17 cellular contexts compared by ENCODE assay signal in genomic region chr7:106681815-106682495, GRCh38. TPM values are rescaled to one million over a fixed set of nuclear protein-coding genes. Genes with fewer than 3 reads are reported as not detected.
DNase-seq lines count a peak whose midpoint lies in the region; ATAC-seq and TF ChIP-seq lines count a peak whose summit lies in the region.
"Had no signal": no experiment of that assay in that cellular context is flagged by ENCODE, and none has a peak within 500 bp of the region (broad histone marks: within the 10 kb centered on the region; RNA-seq: fewer than 3 reads in every experiment).

No MANE protein-coding gene starts in this region.

- H3K4me3 ChIP-seq in BJ (ENCODE audit: low read depth, low read length) = no peak overlapping the region

- ATAC-seq in HG03442 (IDR thresholded peaks at IDR 0.05; ENCODE audit: unreplicated experiment) = no peak
- ATAC-seq in GM18909 (IDR thresholded peaks at IDR 0.05; ENCODE audit: poor library complexity, unreplicated experiment) = no peak
- ATAC-seq: Panc1, T-helper 17 cell had no signal

- CTCF ChIA-PET in BJ (lab: Yijun Ruan, JAX) = interaction anchor here (1.4 kb wide), 1 partner anchor 49 kb away, joined by 4 read pairs; no protein-coding TSS in a partner anchor

- POLR2A ChIA-PET in BJ (lab: Charles Lee) = interaction anchor here (0.6 kb wide), 1 partner anchor 21 kb away, joined by 3 read pairs; the partner anchor contains the start of gene CCDC71L

- DNase-seq in BJ (ENCODE audit: low read depth) = peak; percentile 76
- DNase-seq in M059J (ENCODE audit: low read depth) = peak; percentile 97
- DNase-seq in dermis blood vessel endothelial cell = peak; percentile 79
- peak; percentile 94 for DNase-seq in kidney tubule cell (ENCODE audit: low spot score)
- DNase-seq in NCI-H1436 treated with DMSO at 0.1 percent for 48 hours (lab: John Stamatoyannopoulos, UW) = no peak
- DNase-seq in SHP77 (lab: John Stamatoyannopoulos, UW) = no peak
- DNase-seq: activated CD8-positive, alpha-beta memory T cell treated with anti-CD3 and anti-CD28 coated beads, Interleukin-2, amount 50 U/mL, for 4 hours; activated naive CD4-positive, alpha-beta T cell treated with anti-CD3 and anti-CD28 coated beads, Interleukin-2, amount 10 ng/mL, durations not matched to agents 7 days and 5 days; AML-193; H7; NCI-H526; stimulated activated CD4-positive, alpha-beta T cell treated with anti-CD3 and anti-CD28 coated beads, Interleukin-12 subunit alpha, Interleukin-12 subunit beta, amount 100 ng/mL, for 4 hours; T-helper 17 cell had no signal

- H3K27me3 ChIP-seq in BJ (ENCODE audit: control insufficient read depth, insufficient read depth, low read length) = no peaks in the 10 kb centered on the region
- H3K27me3 ChIP-seq: neutrophil had no signal

- no peaks in the 10 kb centered on the region for H3K36me3 ChIP-seq in BJ (ENCODE audit: control insufficient read depth, insufficient read depth, low read length)
- H3K36me3 ChIP-seq: neutrophil had no signal

- no peak for TF ChIP-seq CTCF in BJ (IDR thresholded peaks at IDR 0.05; ENCODE audit: insufficient read depth, low read depth, low read length)

RNA-seq across cellular contexts. Expression of gene CCDC71L, which starts 21.0 kb away (rescaled TPM):
- polyA plus RNA-seq in BJ (2011; rRNA removed) = 39.3 and 47.6 TPM in 2 replicates
- 20.0 and 22.7 TPM in 2 replicates for polyA minus RNA-seq in BJ (2011; rRNA and poly(A)+ RNA removed)
- total RNA-seq in M059J (2014; rRNA removed; shearing (Covaris generic)) = 202 and 220 TPM in 2 replicates
- 73.2 and 99.6 TPM in 2 replicates for total RNA-seq in dermis blood vessel endothelial cell

Comparison
In these comparisons a context has a peak if more than half of its experiments do, and no peak if none do; other contexts are left out.
1. DNase-seq: peak in BJ (single experiment), M059J (single experiment), dermis blood vessel endothelial cell (single experiment) and kidney tubule cell (single experiment); none in NCI-H1436 treated with DMSO at 0.1 percent for 48 hours (single experiment) and SHP77 (0 of 2).